ENCODE assay signal across 8 cellular contexts in genomic region chr6:38640216-38640909, GRCh38. TPM values are rescaled to one million over a fixed set of nuclear protein-coding genes. Genes with fewer than 3 reads are reported as not detected.
DNase-seq lines count a peak whose midpoint lies in the region; TF ChIP-seq lines count a peak whose summit lies in the region.

No MANE protein-coding gene starts in this region.

- no peak for TF ChIP-seq EP300 in suprapubic skin (IDR thresholded peaks at IDR 0.05)

- DNase-seq in GM12865 (ENCODE audit: low read depth) (peak; percentile 2), adrenal gland (peak in 4 of 7 donors; percentile 9 to 76 (median 34)), kidney epithelial cell (ENCODE audit: low read depth) (no peak), suprapubic skin (ENCODE audit: low spot score in 2 of 2) (peak; percentile 58 to 77), middle frontal gyrus (ENCODE audit: extremely low spot score, low spot score) (no peak), T1000 (lab: John Stamatoyannopoulos, UW) (no peak)
- DNase-seq in stimulated activated naive CD4-positive, alpha-beta T cell treated with Interleukin-2 at 50 U/mL for 16 hours (lab: John Stamatoyannopoulos, UW), result no peak

- H3K4me3 ChIP-seq in GM12865 (ENCODE audit: low read depth, low read length) (peak overlapping the region; percentile 99), HUES48 (ENCODE audit: low read depth, low read length) (peak overlapping the region; percentile 96), adrenal gland (peak overlapping the region; percentile 68 to 79 (median 70)), kidney epithelial cell (ENCODE audit: low read depth, low read length) (peak overlapping the region; percentile 92), suprapubic skin (peak overlapping the region; percentile 87)

- no peak for TF ChIP-seq POLR2A in adrenal gland (IDR thresholded peaks at IDR 0.05)
- TF ChIP-seq POLR2A in suprapubic skin (IDR thresholded peaks at IDR 0.05), result no peak

- H3K27me3 ChIP-seq in HUES48 (ENCODE audit: control insufficient read depth, insufficient read depth, low read length) (no peaks in the 10 kb centered on the region), adrenal gland (no peaks in the 10 kb centered on the region), kidney epithelial cell (ENCODE audit: control insufficient read depth, insufficient read depth, low read length) (no peaks in the 10 kb centered on the region), suprapubic skin (no peaks in the 10 kb centered on the region)

- peak overlapping the region; percentile 68 for H3K9ac ChIP-seq in HUES48 (ENCODE audit: low read depth, low read length)

- peak overlapping the region; percentile 88 for H3K27ac ChIP-seq in HUES48 (ENCODE audit: low read depth, low read length)
- H3K27ac ChIP-seq in adrenal gland, result peak overlapping the region; percentile 73 to 96 (median 92)
- H3K27ac ChIP-seq in suprapubic skin, result peak overlapping the region; percentile 88

- TF ChIP-seq CTCF in GM12865 (IDR thresholded peaks at IDR 0.05; ENCODE audit: insufficient read depth, low read depth, low read length, missing control alignments) (no peak), adrenal gland (IDR thresholded peaks at IDR 0.05) (no peak), kidney epithelial cell (IDR thresholded peaks at IDR 0.05; ENCODE audit: insufficient read depth, low read length, poor library complexity, severe bottlenecking) (no peak), suprapubic skin (IDR thresholded peaks at IDR 0.05) (no peak)

- intact Hi-C loops in adrenal gland (cut with DNase I), result no loop called here

- H3K4me1 ChIP-seq in HUES48 (ENCODE audit: control insufficient read depth, insufficient read depth, low read length) (peaks cover 6% of the 10 kb centered on the region), adrenal gland (replicated peaks in 1 of 2) (peaks cover 7 to 20% of the 10 kb centered on the region in 2 donors), suprapubic skin (peaks cover 18% of the 10 kb centered on the region)

- WGBS in adrenal gland, 4 donors, result 9 to 21% (median 11%) methylated on average over 19 to 32 of the region's 32 CpGs
- 12% methylated on average over 32 of the region's 32 CpGs for WGBS in suprapubic skin

- no peaks in the 10 kb centered on the region for H3K9me3 ChIP-seq in HUES48 (ENCODE audit: control insufficient read depth, insufficient read depth, low read length)
- H3K9me3 ChIP-seq in adrenal gland (replicated peaks in 1 of 3), result no peaks in the 10 kb centered on the region
- no peaks in the 10 kb centered on the region for H3K9me3 ChIP-seq in suprapubic skin

- no peaks in the 10 kb centered on the region for H3K36me3 ChIP-seq in HUES48 (ENCODE audit: control insufficient read depth, insufficient read depth, low read length)
- H3K36me3 ChIP-seq in adrenal gland (replicated peaks in 1 of 2), result no peaks in the 10 kb centered on the region
- no peaks in the 10 kb centered on the region for H3K36me3 ChIP-seq in kidney epithelial cell (ENCODE audit: control insufficient read depth, insufficient read depth, low read length)
- H3K36me3 ChIP-seq in suprapubic skin, result no peaks in the 10 kb centered on the region

RNA-seq across cellular contexts. Expression of gene BTBD9, which starts 0.6 kb away (rescaled TPM):
- 10 to 100 TPM in 7 of 8 donors, 1 to 10 TPM in 1; 8.9 to 29.6 (median 19.6) TPM for total RNA-seq in adrenal gland
- 10 to 100 TPM in 1 of 3 donors, 1 to 10 TPM in 2; 2.4 to 13.2 (median 4.7) TPM for polyA plus RNA-seq in adrenal gland
- total RNA-seq in kidney epithelial cell, result 7.3 and 10.5 TPM in 2 replicates
- total RNA-seq in suprapubic skin, result 10 to 100 TPM; 15.4 to 50.0 (median 21.9) TPM

Comparison
In these comparisons a context has a peak if more than half of its experiments do, and no peak if none do; other contexts are left out.
1. DNase-seq: peak in GM12865 (single experiment), adrenal gland (4 of 7) and suprapubic skin (2 of 2); none in kidney epithelial cell (single experiment), middle frontal gyrus (single experiment), stimulated activated naive CD4-positive, alpha-beta T cell treated with Interleukin-2 at 50 U/mL for 16 hours (single experiment) and T1000 (single experiment).
2. Peak in every context shown above with its lines, with median percentiles within 50 percentile points of each other: H3K4me3 ChIP-seq and H3K27ac ChIP-seq.